18 cellular contexts compared by ENCODE assay signal in genomic region chr17:31427684-31428083, GRCh38. TPM values are rescaled to one million over a fixed set of nuclear protein-coding genes. Genes with fewer than 3 reads are reported as not detected.
DNase-seq lines count a peak whose midpoint lies in the region; ATAC-seq and TF ChIP-seq lines count a peak whose summit lies in the region.
"Had no signal": no experiment of that assay in that cellular context is flagged by ENCODE, and none has a peak within 500 bp of the region (broad histone marks: within the 10 kb centered on the region; RNA-seq: fewer than 3 reads in every experiment).

No MANE protein-coding gene starts in this region.

- no peaks in the 10 kb centered on the region for H3K9me3 ChIP-seq in SK-N-SH
- no peaks in the 10 kb centered on the region for H3K9me3 ChIP-seq in trophoblast cell (ENCODE audit: insufficient read depth, low read depth, low read length)
- H3K9me3 ChIP-seq: HAP-1 had no signal

- TF ChIP-seq CTCF in SK-N-SH (IDR thresholded peaks at IDR 0.05), result no peak

- no peaks in the 10 kb centered on the region for H3K36me3 ChIP-seq in SK-N-SH (replicated peaks in 1 of 2; ENCODE audit: control insufficient read depth in 1 of 2, insufficient read depth in 2 of 2, low read length in 1 of 2)
- no peaks in the 10 kb centered on the region for H3K36me3 ChIP-seq in trophoblast cell (ENCODE audit: control insufficient read depth in 1 of 2, insufficient read depth in 2 of 2, low read length in 2 of 2)
- H3K36me3 ChIP-seq: HAP-1 had no signal

- H3K36me3 Mint-ChIP-seq in activated T-helper 17 cell treated with anti-CD3 and anti-CD28 coated beads, Interleukin-2, amount 50 U/mL, for 72 hours (ENCODE audit: low read depth), result no peaks in the 10 kb centered on the region

- H3F3A ChIP-seq in SK-N-SH (replicated peaks; ENCODE audit: insufficient read depth), result no peaks in the 10 kb centered on the region

- no peak overlapping the region for H3K9ac ChIP-seq in SK-N-SH
- no peak overlapping the region for H3K9ac ChIP-seq in trophoblast cell (ENCODE audit: low read length)

- no peak for DNase-seq in SK-N-SH
- peak; percentile 4 for DNase-seq in NCI-H1105 (lab: John Stamatoyannopoulos, UW)
- DNase-seq in cerebellar cortex (ENCODE audit: low spot score), result peak; percentile 56
- no peak for DNase-seq in trophoblast cell
- DNase-seq: DMS153, IMR-90, Kasumi-1, NCI-H1436 treated with DMSO at 0.1 percent for 48 hours, NCI-H2227 treated with DMSO at 0.1 percent for 48 hours, NCI-H526 treated with DMSO at 0.1 percent for 48 hours, SIG-M5 had no signal

- no peak overlapping the region for H2AK5ac ChIP-seq in trophoblast cell (ENCODE audit: low read length)

- no peak overlapping the region for H3K4ac ChIP-seq in trophoblast cell (ENCODE audit: low read depth, low read length)

- H3K27me3 ChIP-seq in SK-N-SH (ENCODE audit: insufficient read depth) (no peaks in the 10 kb centered on the region), trophoblast cell (ENCODE audit: insufficient read depth, low read length) (no peaks in the 10 kb centered on the region)

- peaks cover 8% of the 10 kb centered on the region for H3K27me3 Mint-ChIP-seq in activated T-helper 17 cell treated with anti-CD3 and anti-CD28 coated beads, Interleukin-2, amount 50 U/mL, for 72 hours

- no peak overlapping the region for H3K23ac ChIP-seq in trophoblast cell (ENCODE audit: low read length)

- no peaks in the 10 kb centered on the region for H3K79me1 ChIP-seq in trophoblast cell (ENCODE audit: low read length)

- no peaks in the 10 kb centered on the region for H3K9me3 Mint-ChIP-seq in activated T-helper 17 cell treated with anti-CD3 and anti-CD28 coated beads, Interleukin-2, amount 50 U/mL, for 72 hours

- no peak overlapping the region for H2BK5ac ChIP-seq in trophoblast cell (ENCODE audit: low read depth, low read length, poor library complexity)

- H4K20me1 ChIP-seq in SK-N-SH (ENCODE audit: insufficient read depth), result no peaks in the 10 kb centered on the region

- no peak overlapping the region for H2BK120ac ChIP-seq in trophoblast cell (ENCODE audit: insufficient read depth, low read length, poor library complexity)

- no peak overlapping the region for H4K8ac ChIP-seq in trophoblast cell (ENCODE audit: low read depth, low read length)

- H3K4me1 ChIP-seq in SK-N-SH (ENCODE audit: control insufficient read depth in 1 of 2, insufficient read depth in 2 of 2, low read depth in 1 of 2, low read length in 1 of 2) (peaks cover 0 to 28% of the 10 kb centered on the region in 2 experiments; a peak in 2 of 4 replicates), trophoblast cell (ENCODE audit: control insufficient read depth in 1 of 2, insufficient read depth in 2 of 2, low read length in 2 of 2) (no peaks in the 10 kb centered on the region)

- H3K79me2 ChIP-seq in SK-N-SH (ENCODE audit: insufficient read depth), result no peaks in the 10 kb centered on the region
- no peaks in the 10 kb centered on the region for H3K79me2 ChIP-seq in trophoblast cell (ENCODE audit: control insufficient read depth, insufficient read depth, low read length, poor library complexity)

- H3K18ac ChIP-seq in trophoblast cell (ENCODE audit: low read length), result no peak overlapping the region

- H3K4me3 ChIP-seq in SK-N-SH (ENCODE audit: low read depth in 2 of 2, low read length in 1 of 2) (no peak overlapping the region), trophoblast cell (ENCODE audit: low read depth, low read length) (peak overlapping the region; percentile 31)
- H3K4me3 ChIP-seq: HAP-1 had no signal

- no peaks in the 10 kb centered on the region for H3K4me1 Mint-ChIP-seq in activated T-helper 17 cell treated with anti-CD3 and anti-CD28 coated beads, Interleukin-2, amount 50 U/mL, for 72 hours

- H3K9me2 ChIP-seq in SK-N-SH, result no peaks in the 10 kb centered on the region

- H4K91ac ChIP-seq in trophoblast cell (ENCODE audit: low read depth, low read length), result no peak overlapping the region

- ATAC-seq in SK-N-SH treated with all-trans-retinoic acid at 6 μM for 48 hours (no peak), GM21737 (IDR thresholded peaks at IDR 0.05; ENCODE audit: unreplicated experiment) (no peak), HG03460 (IDR thresholded peaks at IDR 0.05; ENCODE audit: unreplicated experiment) (no peak)
- no peak for ATAC-seq in activated T-helper 17 cell treated with anti-CD3 and anti-CD28 coated beads, Interleukin-2, amount 50 U/mL, for 72 hours (replicated peaks)
- ATAC-seq: Panc1 had no signal

- H3K14ac ChIP-seq in trophoblast cell (ENCODE audit: low read length), result no peak overlapping the region

- CTCF ChIA-PET in SK-N-SH (lab: Yijun Ruan, JAX), result interaction anchor here (1.3 to 7.1 kb wide), 4 partner anchors 9 to 97 kb away, joined by 3 to 35 read pairs (median 6); no protein-coding TSS in a partner anchor

- no peak overlapping the region for H3K4me3 Mint-ChIP-seq in activated T-helper 17 cell treated with anti-CD3 and anti-CD28 coated beads, Interleukin-2, amount 50 U/mL, for 72 hours

- WGBS in SK-N-SH (ENCODE audit: low lambda C conversion rate), result 71% methylated on average over 3 of the region's 4 CpGs
- WGBS in trophoblast cell (ENCODE audit: extremely low coverage, insufficient coverage, insufficient read length), result no CpG with 5 or more reads among the region's 4 CpGs

- H3K4me2 ChIP-seq in SK-N-SH, result no peak overlapping the region
- H3K4me2 ChIP-seq in trophoblast cell (ENCODE audit: low read length), result no peak overlapping the region

- no peak overlapping the region for H2BK12ac ChIP-seq in trophoblast cell (ENCODE audit: low read length)

- H4K12ac ChIP-seq in trophoblast cell (ENCODE audit: low read depth, low read length), result no peak overlapping the region

- H2AFZ ChIP-seq in SK-N-SH (ENCODE audit: low read depth), result no peak overlapping the region
- no peak overlapping the region for H2AFZ ChIP-seq in trophoblast cell (ENCODE audit: insufficient read depth, low read length, poor library complexity)

- H3K27ac Mint-ChIP-seq in activated T-helper 17 cell treated with anti-CD3 and anti-CD28 coated beads, Interleukin-2, amount 50 U/mL, for 72 hours, result no peak overlapping the region

- H3K27ac ChIP-seq in SK-N-SH (ENCODE audit: low read depth in 2 of 2, low read length in 1 of 2) (peak overlapping the region in 1 of 2 experiments; percentile 36; a peak in 1 of 4 replicates), trophoblast cell (ENCODE audit: low read depth, low read length) (no peak overlapping the region)
- H3K27ac ChIP-seq: C4-2B had no signal

- peak; percentile 25; the same call in 1 of the 2 replicates for TF ChIP-seq RAD21 in SK-N-SH (IDR thresholded peaks at IDR 0.05; ENCODE audit: low read length)

- POLR2A ChIA-PET in SK-N-SH (lab: Yijun Ruan, JAX), result no interaction called here

- no peak for TF ChIP-seq EP300 in SK-N-SH (IDR thresholded peaks at IDR 0.05; ENCODE audit: borderline replicate concordance in 1 of 2, low read depth in 1 of 2, low read length in 1 of 2)

TF ChIP-seq in SK-N-SH treated with all-trans-retinoic acid at 6 μM for 48 hours, 23 proteins besides CTCF, POLR2A, EP300 and RAD21:
- TF ChIP-seq RARB (CRISPR knock-in tag; IDR thresholded peaks at IDR 0.05) (no peak), TOX (CRISPR knock-in tag; IDR thresholded peaks at IDR 0.05; ENCODE audit: borderline replicate concordance) (no peak), BACH2 (CRISPR knock-in tag; IDR thresholded peaks at IDR 0.05; ENCODE audit: borderline replicate concordance) (no peak), ZNF565 (CRISPR knock-in tag; conservative IDR thresholded peaks at IDR 0.05; ENCODE audit: low read depth) (no peak), ZC3H10 (CRISPR knock-in tag; IDR thresholded peaks at IDR 0.05) (no peak), ZFP30 (CRISPR knock-in tag; IDR thresholded peaks at IDR 0.05) (no peak), SNAI2 (CRISPR knock-in tag; IDR thresholded peaks at IDR 0.05) (no peak), PATZ1 (CRISPR knock-in tag; IDR thresholded peaks at IDR 0.05; ENCODE audit: borderline replicate concordance) (no peak)
- TF ChIP-seq, protein P1, sequence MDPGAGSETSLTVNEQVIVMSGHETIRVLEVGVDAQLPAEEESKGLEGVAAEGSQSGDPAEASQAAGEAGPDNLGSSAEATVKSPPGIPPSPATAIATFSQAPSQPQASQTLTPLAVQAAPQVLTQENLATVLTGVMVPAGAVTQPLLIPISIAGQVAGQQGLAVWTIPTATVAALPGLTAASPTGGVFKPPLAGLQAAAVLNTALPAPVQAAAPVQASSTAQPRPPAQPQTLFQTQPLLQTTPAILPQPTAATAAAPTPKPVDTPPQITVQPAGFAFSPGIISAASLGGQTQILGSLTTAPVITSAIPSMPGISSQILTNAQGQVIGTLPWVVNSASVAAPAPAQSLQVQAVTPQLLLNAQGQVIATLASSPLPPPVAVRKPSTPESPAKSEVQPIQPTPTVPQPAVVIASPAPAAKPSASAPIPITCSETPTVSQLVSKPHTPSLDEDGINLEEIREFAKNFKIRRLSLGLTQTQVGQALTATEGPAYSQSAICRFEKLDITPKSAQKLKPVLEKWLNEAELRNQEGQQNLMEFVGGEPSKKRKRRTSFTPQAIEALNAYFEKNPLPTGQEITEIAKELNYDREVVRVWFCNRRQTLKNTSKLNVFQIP (CRISPR knock-in tag; IDR thresholded peaks at IDR 0.05; ENCODE audit: borderline replicate concordance, low read depth), result no peak

RNA-seq across cellular contexts. Expression of gene RAB11FIP4, which starts 36.2 kb away (rescaled TPM):
- polyA plus RNA-seq in SK-N-SH (2012; rRNA removed), result 7.1 and 9.4 TPM in 2 replicates
- polyA plus RNA-seq in SK-N-SH (2012; cell fraction: cytosol; rRNA removed), result 7.0 and 10.5 TPM in 2 replicates
- 5.4 and 6.5 TPM in 2 replicates for polyA plus RNA-seq in SK-N-SH (2012; cell fraction: nucleus; rRNA removed)
- polyA plus RNA-seq in trophoblast cell (2013), result 83.8 and 85.8 TPM in 2 replicates
- total RNA-seq in activated T-helper 17 cell treated with anti-CD3 and anti-CD28 coated beads, Interleukin-2, amount 50 U/mL, for 72 hours, result 10 to 100 TPM; 19.7 to 21.7 TPM

Comparison
In these comparisons a context has a peak if more than half of its experiments do, and no peak if none do; other contexts are left out.
1. DNase-seq: peak in NCI-H1105 (single experiment) and cerebellar cortex (single experiment); none in SK-N-SH (single experiment) and trophoblast cell (0 of 2).